Comparison of ENCODE assay signal across 8 cellular contexts in the genomic region with DNA sequence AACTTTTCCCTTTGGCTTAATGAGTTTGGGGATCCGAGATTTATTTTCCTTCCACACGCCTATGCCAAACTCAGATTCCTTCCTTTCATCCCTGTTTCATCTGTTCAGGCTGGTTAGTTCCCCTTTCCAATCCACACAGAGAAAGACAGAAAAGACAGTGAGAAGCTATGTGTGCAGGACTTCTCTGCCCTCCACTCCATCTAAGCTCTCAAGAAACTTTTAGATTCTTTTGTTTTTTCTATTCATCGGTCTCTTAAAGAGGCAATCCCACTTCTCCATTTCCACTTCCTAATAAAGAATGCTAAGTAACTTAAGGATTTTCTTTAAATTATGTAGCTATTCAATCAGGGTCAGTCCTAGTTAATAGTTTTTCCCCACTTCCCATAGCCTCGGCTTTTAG. TPM values are rescaled to one million over a fixed set of nuclear protein-coding genes. Genes with fewer than 3 reads are reported as not detected.
DNase-seq lines count a peak whose midpoint lies in the region; ATAC-seq and TF ChIP-seq lines count a peak whose summit lies in the region.

No MANE protein-coding gene starts in this region.

- peaks cover 26% of the 10 kb centered on the region for H3K36me3 Mint-ChIP-seq in activated CD8-positive, alpha-beta memory T cell treated with anti-CD3 and anti-CD28 coated beads, Interleukin-2, amount 10 ng/mL, durations not matched to agents 7 days and 5 days
- H3K36me3 Mint-ChIP-seq in activated naive CD4-positive, alpha-beta T cell treated with anti-CD3 and anti-CD28 coated beads, Interleukin-2, amount 50 U/mL, for 72 hours = peaks cover 27 to 33% of the 10 kb centered on the region in 2 donors

- no peak for DNase-seq in activated CD8-positive, alpha-beta memory T cell treated with anti-CD3 and anti-CD28 coated beads, Interleukin-2, amount 10 ng/mL, durations not matched to agents 7 days and 5 days
- DNase-seq in activated CD8-positive, alpha-beta memory T cell treated with anti-CD3 and anti-CD28 coated beads for 24 hours = no peak
- no peak for DNase-seq in activated naive CD4-positive, alpha-beta T cell treated with anti-CD3 and anti-CD28 coated beads, Interleukin-2, amount 50 U/mL, for 72 hours (ENCODE audit: low spot score in 2 of 2)
- DNase-seq in thoracic aorta (ENCODE audit: low spot score) (no peak), DMS114 treated with DMSO at 0.1 percent for 48 hours (lab: John Stamatoyannopoulos, UW; ENCODE audit: unreplicated experiment) (no peak), head of caudate nucleus (no peak)

- peak overlapping the region; percentile 82 for H3K4me3 ChIP-seq in thoracic aorta

- H3K27ac ChIP-seq in layer of hippocampus (ENCODE audit: low read depth, low read length) (peak overlapping the region; percentile 90), thoracic aorta (peak overlapping the region; percentile 95 to 98)

- intact Hi-C loops in head of caudate nucleus (cut with DNase I) = no loop called here

- no peaks in the 10 kb centered on the region for H3K9me3 ChIP-seq in thoracic aorta

- CTCF ChIA-PET in activated CD8-positive, alpha-beta memory T cell treated with anti-CD3 and anti-CD28 coated beads, Interleukin-2, amount 10 ng/mL, durations not matched to agents 7 days and 5 days (lab: Charles Lee) = interaction anchor here (1.0 to 3.9 kb wide), 12 partner anchors 8 to 142 kb away, joined by 3 to 34 read pairs (median 6); partner anchors contain the start of genes ITGA1 and PELO

- no peaks in the 10 kb centered on the region for H3K36me3 ChIP-seq in thoracic aorta

- peaks cover 51 to 84% of the 10 kb centered on the region in 2 donors for H3K4me1 ChIP-seq in thoracic aorta (ENCODE audit: control insufficient read depth in 1 of 2, low read depth in 2 of 2)

- no peaks in the 10 kb centered on the region for H3K27me3 Mint-ChIP-seq in activated CD8-positive, alpha-beta memory T cell treated with anti-CD3 and anti-CD28 coated beads, Interleukin-2, amount 10 ng/mL, durations not matched to agents 7 days and 5 days

- no peaks in the 10 kb centered on the region for H3K27me3 ChIP-seq in layer of hippocampus (ENCODE audit: control insufficient read depth, insufficient read depth, low read length)
- no peaks in the 10 kb centered on the region for H3K27me3 ChIP-seq in thoracic aorta (replicated peaks; ENCODE audit: insufficient read depth)

- H3K9me3 Mint-ChIP-seq in activated CD8-positive, alpha-beta memory T cell treated with anti-CD3 and anti-CD28 coated beads, Interleukin-2, amount 10 ng/mL, durations not matched to agents 7 days and 5 days (ENCODE audit: low read depth) = no peaks in the 10 kb centered on the region
- no peaks in the 10 kb centered on the region for H3K9me3 Mint-ChIP-seq in activated naive CD4-positive, alpha-beta T cell treated with anti-CD3 and anti-CD28 coated beads, Interleukin-2, amount 50 U/mL, for 72 hours

- no peak for TF ChIP-seq CTCF in thoracic aorta (IDR thresholded peaks at IDR 0.05)

- H3K4me1 Mint-ChIP-seq in activated CD8-positive, alpha-beta memory T cell treated with anti-CD3 and anti-CD28 coated beads, Interleukin-2, amount 10 ng/mL, durations not matched to agents 7 days and 5 days = peaks cover 41% of the 10 kb centered on the region

- no peak for ATAC-seq in activated CD8-positive, alpha-beta memory T cell treated with anti-CD3 and anti-CD28 coated beads, Interleukin-2, amount 10 ng/mL, durations not matched to agents 7 days and 5 days
- no peak for ATAC-seq in activated naive CD4-positive, alpha-beta T cell treated with anti-CD3 and anti-CD28 coated beads, Interleukin-2, amount 50 U/mL, for 72 hours
- ATAC-seq in thoracic aorta (ENCODE audit: insufficient number of reproducible peaks, low FRiP score, low read depth) (no peak), GM18520 (IDR thresholded peaks at IDR 0.05; ENCODE audit: unreplicated experiment) (no peak)

- H3K27ac Mint-ChIP-seq in activated CD8-positive, alpha-beta memory T cell treated with anti-CD3 and anti-CD28 coated beads, Interleukin-2, amount 10 ng/mL, durations not matched to agents 7 days and 5 days = peak overlapping the region; percentile 93
- H3K27ac Mint-ChIP-seq in activated naive CD4-positive, alpha-beta T cell treated with anti-CD3 and anti-CD28 coated beads, Interleukin-2, amount 50 U/mL, for 72 hours = peak overlapping the region; percentile 71 to 99

- H3K4me3 Mint-ChIP-seq in activated CD8-positive, alpha-beta memory T cell treated with anti-CD3 and anti-CD28 coated beads, Interleukin-2, amount 10 ng/mL, durations not matched to agents 7 days and 5 days = peak overlapping the region; percentile 95

RNA-seq across cellular contexts. Expression of gene ITGA1, which starts 11.2 kb away (rescaled TPM):
- 10 to 100 TPM; 37.0 to 66.8 TPM for total RNA-seq in activated CD8-positive, alpha-beta memory T cell treated with anti-CD3 and anti-CD28 coated beads, Interleukin-2, amount 10 ng/mL, durations not matched to agents 7 days and 5 days
- 1 to 10 TPM; 6.0 TPM for total RNA-seq in activated naive CD4-positive, alpha-beta T cell treated with anti-CD3 and anti-CD28 coated beads, Interleukin-2, amount 50 U/mL, for 72 hours
- 100 to 1,000 TPM; 125 to 169 TPM for total RNA-seq in thoracic aorta

RNA-seq across cellular contexts. Expression of gene PELO, which starts 11.2 kb away (rescaled TPM):
- total RNA-seq in activated CD8-positive, alpha-beta memory T cell treated with anti-CD3 and anti-CD28 coated beads, Interleukin-2, amount 10 ng/mL, durations not matched to agents 7 days and 5 days = 10 to 100 TPM; 41.8 to 63.4 TPM
- total RNA-seq in activated naive CD4-positive, alpha-beta T cell treated with anti-CD3 and anti-CD28 coated beads, Interleukin-2, amount 50 U/mL, for 72 hours = 10 to 100 TPM; 17.5 to 23.0 TPM
- total RNA-seq in thoracic aorta = 10 to 100 TPM; 28.8 to 44.7 TPM

Comparison
In these comparisons a context has a peak if more than half of its experiments do, and no peak if none do; other contexts are left out.
1. RNA of gene ITGA1, which starts 11.2 kb away (total RNA-seq): 125 to 169 TPM in thoracic aorta and 37.0 to 66.8 TPM in activated CD8-positive, alpha-beta memory T cell treated with anti-CD3 and anti-CD28 coated beads, Interleukin-2, amount 10 ng/mL, durations not matched to agents 7 days and 5 days; 6.0 TPM in activated naive CD4-positive, alpha-beta T cell treated with anti-CD3 and anti-CD28 coated beads, Interleukin-2, amount 50 U/mL, for 72 hours; every median in the first group is over 4 times any median in the second.